Comparison of ENCODE assay signal across 18 cellular contexts in the genomic region with DNA sequence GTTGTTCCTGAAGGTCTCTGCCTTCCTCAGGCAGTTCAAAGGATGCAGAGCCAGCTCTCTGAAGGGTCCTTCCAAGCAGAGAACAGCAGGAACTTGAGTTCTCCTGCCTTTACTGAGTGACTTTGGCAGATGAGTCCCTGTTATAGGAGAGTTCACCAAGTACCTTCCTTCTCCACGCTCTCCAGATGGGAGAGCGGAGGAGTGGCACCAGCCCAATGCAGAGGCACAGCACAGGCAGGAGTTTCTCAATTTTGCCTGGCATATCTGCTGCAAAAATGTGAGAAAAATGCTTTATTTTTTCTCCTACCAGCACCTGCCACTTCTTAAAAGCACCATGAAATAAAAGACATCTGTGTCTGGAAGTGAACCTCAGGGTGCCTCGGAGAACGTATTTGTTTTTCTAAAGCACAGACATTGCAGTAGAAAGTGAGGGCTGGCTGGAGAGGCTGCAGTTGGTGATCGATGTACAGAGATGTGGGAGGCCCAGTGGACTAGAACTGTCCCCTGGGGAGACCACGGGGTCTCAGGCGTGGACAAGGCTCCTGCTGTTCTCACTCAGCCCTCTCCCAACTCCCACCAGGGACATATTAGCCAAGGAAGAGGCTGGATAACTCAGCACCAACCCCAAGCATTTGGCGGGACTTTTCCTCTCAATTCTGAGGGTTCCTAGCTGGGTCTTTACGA.
A peak's percentile ranks its signal among the peaks of the same experiment; 100 is the strongest.
DNase-seq lines count a peak whose midpoint lies in the region; ATAC-seq and TF ChIP-seq lines count a peak whose summit lies in the region.
"Had no signal": no experiment of that assay in that cellular context is flagged by ENCODE, and none has a peak within 500 bp of the region (broad histone marks: within the 10 kb centered on the region; RNA-seq: fewer than 3 reads in every experiment).

No MANE protein-coding gene starts in this region.

- no peaks in the 10 kb centered on the region for H3K36me3 ChIP-seq in brain microvascular endothelial cell (replicated peaks)
- H3K36me3 ChIP-seq: HAP-1 had no signal

- ATAC-seq in activated CD4-positive, alpha-beta T cell treated with anti-CD3 and anti-CD28 coated beads for 36 hours, result no peak
- ATAC-seq: GM12878, GM23338, HepG2 had no signal

- TF ChIP-seq CTCF in brain microvascular endothelial cell (IDR thresholded peaks at IDR 0.05; ENCODE audit: low read depth, low read length, missing control alignments), result no peak

- no peaks in the 10 kb centered on the region for H3K4me1 Mint-ChIP-seq in activated CD4-positive, alpha-beta T cell treated with anti-CD3 and anti-CD28 coated beads, Interleukin-2, amount 10 ng/mL, durations not matched to agents 24 days and 14 days
- H3K4me1 Mint-ChIP-seq in activated CD4-positive, alpha-beta T cell treated with anti-CD3 and anti-CD28 coated beads for 36 hours, result no peaks in the 10 kb centered on the region

- intact Hi-C loops in activated CD4-positive, alpha-beta T cell treated with anti-CD3 and anti-CD28 coated beads, Interleukin-2, amount 10 ng/mL, durations not matched to agents 24 days and 14 days (cut with micrococcal nuclease), result no loop called here
- intact Hi-C loops in activated CD4-positive, alpha-beta T cell treated with anti-CD3 and anti-CD28 coated beads for 36 hours (cut with DNase I, micrococcal nuclease), result no loop called here

- H3K4me3 Mint-ChIP-seq in activated CD4-positive, alpha-beta T cell treated with anti-CD3 and anti-CD28 coated beads, Interleukin-2, amount 10 ng/mL, durations not matched to agents 24 days and 14 days, result no peak overlapping the region
- H3K4me3 Mint-ChIP-seq in activated CD4-positive, alpha-beta T cell treated with anti-CD3 and anti-CD28 coated beads for 36 hours, result no peak overlapping the region
- H3K4me3 Mint-ChIP-seq: CD4-positive, alpha-beta T cell; GM23338; HFFc6 had no signal

- in situ Hi-C loops in brain microvascular endothelial cell (cut with HindIII; ENCODE audit: low pct_ligation_motif_present, low sequenced_read_pairs), result no loop called here

- peaks cover 2% of the 10 kb centered on the region for H3K27me3 Mint-ChIP-seq in activated CD4-positive, alpha-beta T cell treated with anti-CD3 and anti-CD28 coated beads, Interleukin-2, amount 10 ng/mL, durations not matched to agents 24 days and 14 days
- peaks cover 4% of the 10 kb centered on the region for H3K27me3 Mint-ChIP-seq in activated CD4-positive, alpha-beta T cell treated with anti-CD3 and anti-CD28 coated beads for 36 hours
- H3K27me3 Mint-ChIP-seq: CD4-positive, alpha-beta T cell had no signal

- H3K27me3 ChIP-seq in brain microvascular endothelial cell (replicated peaks), result no peaks in the 10 kb centered on the region

- CTCF ChIA-PET in activated CD4-positive, alpha-beta T cell treated with anti-CD3 and anti-CD28 coated beads for 36 hours (lab: Charles Lee), result interaction anchor here (0.6 kb wide), 1 partner anchor 593 kb away, joined by 3 read pairs; no protein-coding TSS in a partner anchor

- H3K27ac Mint-ChIP-seq in activated CD4-positive, alpha-beta T cell treated with anti-CD3 and anti-CD28 coated beads, Interleukin-2, amount 10 ng/mL, durations not matched to agents 24 days and 14 days, result no peak overlapping the region
- no peak overlapping the region for H3K27ac Mint-ChIP-seq in activated CD4-positive, alpha-beta T cell treated with anti-CD3 and anti-CD28 coated beads for 36 hours
- H3K27ac Mint-ChIP-seq: CD4-positive, alpha-beta T cell; GM23338; HFFc6 had no signal

- H3K4me3 ChIP-seq in brain microvascular endothelial cell (ENCODE audit: low read depth, low read length), result no peak overlapping the region
- H3K4me3 ChIP-seq: GM12878, GM23338, HAP-1 had no signal

- POLR2A ChIA-PET in activated CD4-positive, alpha-beta T cell treated with anti-CD3 and anti-CD28 coated beads for 36 hours (lab: Charles Lee), result no interaction called here

- DNase-seq in activated CD4-positive, alpha-beta T cell treated with anti-CD3 and anti-CD28 coated beads, Interleukin-2, amount 10 ng/mL, durations not matched to agents 24 days and 14 days, result peak; percentile 46
- DNase-seq in activated CD4-positive, alpha-beta T cell treated with anti-CD3 and anti-CD28 coated beads for 36 hours, result no peak
- peak; percentile 39 for DNase-seq in middle frontal gyrus (ENCODE audit: extremely low spot score, low spot score)
- DNase-seq in superior temporal gyrus (ENCODE audit: extremely low spot score), result peak; percentile 56
- DNase-seq in HT-29 (ENCODE audit: low spot score), result no peak
- DNase-seq in DMS79 treated with DMSO at 0.1 percent for 48 hours (lab: John Stamatoyannopoulos, UW), result no peak
- no peak for DNase-seq in brain microvascular endothelial cell
- DNase-seq: C1 segment of cervical spinal cord; Calu3; CD4-positive, alpha-beta T cell; DMS 273 treated with DMSO at 0.1 percent for 48 hours; HFFc6 had no signal

- H3K9me3 Mint-ChIP-seq in activated CD4-positive, alpha-beta T cell treated with anti-CD3 and anti-CD28 coated beads, Interleukin-2, amount 10 ng/mL, durations not matched to agents 24 days and 14 days, result no peaks in the 10 kb centered on the region
- H3K9me3 Mint-ChIP-seq in activated CD4-positive, alpha-beta T cell treated with anti-CD3 and anti-CD28 coated beads for 36 hours (ENCODE audit: low read depth), result no peaks in the 10 kb centered on the region
- H3K9me3 Mint-ChIP-seq: CD4-positive, alpha-beta T cell had no signal

- no peaks in the 10 kb centered on the region for H3K36me3 Mint-ChIP-seq in activated CD4-positive, alpha-beta T cell treated with anti-CD3 and anti-CD28 coated beads, Interleukin-2, amount 10 ng/mL, durations not matched to agents 24 days and 14 days (ENCODE audit: low read depth)
- H3K36me3 Mint-ChIP-seq in activated CD4-positive, alpha-beta T cell treated with anti-CD3 and anti-CD28 coated beads for 36 hours (ENCODE audit: low read depth), result no peaks in the 10 kb centered on the region

- peak overlapping the region; percentile 54 for H3K27ac ChIP-seq in cingulate gyrus (ENCODE audit: low read depth, low read length)
- H3K27ac ChIP-seq in brain microvascular endothelial cell, result no peak overlapping the region
- H3K27ac ChIP-seq: 22Rv1 had no signal

Comparison
In these comparisons a context has a peak if more than half of its experiments do, and no peak if none do; other contexts are left out.
1. DNase-seq: peak in activated CD4-positive, alpha-beta T cell treated with anti-CD3 and anti-CD28 coated beads, Interleukin-2, amount 10 ng/mL, durations not matched to agents 24 days and 14 days (single experiment), middle frontal gyrus (single experiment) and superior temporal gyrus (single experiment); none in activated CD4-positive, alpha-beta T cell treated with anti-CD3 and anti-CD28 coated beads for 36 hours (single experiment), HT-29 (single experiment), DMS79 treated with DMSO at 0.1 percent for 48 hours (single experiment) and brain microvascular endothelial cell (single experiment).